In genomic region chr4:124640037-124640730, GRCh38 we compare ENCODE assay signal across 1 cellular context.
TF ChIP-seq lines count a peak whose summit lies in the region.

No MANE protein-coding gene starts in this region.

TF ChIP-seq in HCT116, 20 proteins besides CTCF, POLR2A, EP300 and RAD21 (continued from another document):
- peak; percentile 67 for TF ChIP-seq TCF7L2 (IDR thresholded peaks at IDR 0.05; ENCODE audit: borderline replicate concordance, extremely low read depth, insufficient read depth, insufficient read length)
- peak; percentile 90 for TF ChIP-seq JUND (IDR thresholded peaks at IDR 0.05)
- TF ChIP-seq YY1 (IDR thresholded peaks at IDR 0.05; ENCODE audit: extremely low read depth, insufficient replicate concordance, low read depth, low read length): no peak
- TF ChIP-seq MAX (IDR thresholded peaks at IDR 0.05): peak; percentile 84
- TF ChIP-seq SP1 (IDR thresholded peaks at IDR 0.05; ENCODE audit: low read depth): peak; percentile 86
- no peak for TF ChIP-seq ZNF274 (IDR thresholded peaks at IDR 0.05; ENCODE audit: low read depth, low read length)
- TF ChIP-seq EGR1 (IDR thresholded peaks at IDR 0.05; ENCODE audit: low read depth): peak; percentile 27; the same call in 1 of the 2 replicates
- peak; percentile 83 for TF ChIP-seq SRF (IDR thresholded peaks at IDR 0.05; ENCODE audit: low read depth)
- peak; percentile 31; the same call in 1 of the 2 replicates for TF ChIP-seq SIN3A (IDR thresholded peaks at IDR 0.05; ENCODE audit: low read depth)
- TF ChIP-seq CBX3 (IDR thresholded peaks at IDR 0.05; ENCODE audit: low read depth): peak; percentile 97
- no peak for TF ChIP-seq EZH2phosphoT487 (IDR thresholded peaks at IDR 0.05; ENCODE audit: borderline replicate concordance)
